Comparison of ENCODE assay signal across 28 cellular contexts in genomic region chr16:4949986-4950385, GRCh38. TPM values are rescaled to one million over a fixed set of nuclear protein-coding genes. Genes with fewer than 3 reads are reported as not detected.
"Had no signal": no experiment of that assay in that cellular context is flagged by ENCODE, and none has a peak within 500 bp of the region (broad histone marks: within the 10 kb centered on the region; RNA-seq: fewer than 3 reads in every experiment).

No MANE protein-coding gene starts in this region.

- H3K4me2 ChIP-seq: KMS-11 had no signal

- H3K27ac ChIP-seq: cardiac muscle cell, KMS-11, Peyer's patch had no signal

- H3K4me3 ChIP-seq: cardiac muscle cell, Peyer's patch had no signal

- DNase-seq: activated B cell treated with CpG ODN at 0.5 μM for 24 hours; activated CD4-positive, alpha-beta T cell treated with anti-CD3 and anti-CD28 coated beads for 1 hour; activated CD4-positive, alpha-beta T cell treated with anti-CD3 and anti-CD28 coated beads, Interleukin-2, amount 10 ng/mL, durations not matched to agents 24 days and 14 days; activated CD4-positive, alpha-beta T cell treated with anti-CD3 and anti-CD28 coated beads, Interleukin-2, amount 50 U/mL, for 48 hours; activated CD8-positive, alpha-beta memory T cell treated with anti-CD3 and anti-CD28 coated beads, Interleukin-2, amount 10 ng/mL, durations not matched to agents 7 days and 5 days; activated gamma-delta T cell; activated naive CD4-positive, alpha-beta T cell treated with anti-CD3 and anti-CD28 coated beads for 36 hours; activated T-cell treated with anti-CD3 and anti-CD28 coated beads, Interleukin-2, amount 50 U/mL, for 24 hours; amygdala; NCI-H1092; NCI-H1417; NCI-H1930; NCI-H345; NCI-H510A; NCI-H526 treated with DMSO at 0.1 percent for 48 hours; NCI-H82; Peyer's patch; SIG-M5; T-cell; T-helper 2 cell; T1000 had no signal

- ATAC-seq: activated CD8-positive, alpha-beta memory T cell treated with anti-CD3 and anti-CD28 coated beads, Interleukin-2, amount 10 ng/mL, durations not matched to agents 7 days and 5 days; activated T-helper 17 cell treated with anti-CD3 and anti-CD28 coated beads, Interleukin-2, amount 50 U/mL, for 72 hours; T-cell had no signal

- H3K27ac Mint-ChIP-seq: activated B cell treated with CpG ODN at 0.5 μM for 24 hours; activated CD4-positive, alpha-beta T cell treated with anti-CD3 and anti-CD28 coated beads, Interleukin-2, amount 10 ng/mL, durations not matched to agents 24 days and 14 days; activated CD8-positive, alpha-beta memory T cell treated with anti-CD3 and anti-CD28 coated beads, Interleukin-2, amount 10 ng/mL, durations not matched to agents 7 days and 5 days; activated naive CD4-positive, alpha-beta T cell treated with anti-CD3 and anti-CD28 coated beads for 36 hours; activated naive CD8-positive, alpha-beta T cell; activated T-cell treated with anti-CD3 and anti-CD28 coated beads, Interleukin-2, amount 50 U/mL, for 24 hours; activated T-helper 17 cell treated with anti-CD3 and anti-CD28 coated beads, Interleukin-2, amount 50 U/mL, for 72 hours; T-cell had no signal

- H3K4me3 Mint-ChIP-seq: activated B cell treated with CpG ODN at 0.5 μM for 24 hours; activated CD4-positive, alpha-beta T cell treated with anti-CD3 and anti-CD28 coated beads, Interleukin-2, amount 10 ng/mL, durations not matched to agents 24 days and 14 days; activated CD8-positive, alpha-beta memory T cell treated with anti-CD3 and anti-CD28 coated beads, Interleukin-2, amount 10 ng/mL, durations not matched to agents 7 days and 5 days; activated naive CD4-positive, alpha-beta T cell treated with anti-CD3 and anti-CD28 coated beads for 36 hours; activated naive CD8-positive, alpha-beta T cell; activated T-cell treated with anti-CD3 and anti-CD28 coated beads, Interleukin-2, amount 50 U/mL, for 24 hours; activated T-helper 17 cell treated with anti-CD3 and anti-CD28 coated beads, Interleukin-2, amount 50 U/mL, for 72 hours; T-cell had no signal

- H3K4me1 Mint-ChIP-seq: activated CD4-positive, alpha-beta T cell treated with anti-CD3 and anti-CD28 coated beads, Interleukin-2, amount 10 ng/mL, durations not matched to agents 24 days and 14 days; activated CD8-positive, alpha-beta memory T cell treated with anti-CD3 and anti-CD28 coated beads, Interleukin-2, amount 10 ng/mL, durations not matched to agents 7 days and 5 days; activated T-helper 17 cell treated with anti-CD3 and anti-CD28 coated beads, Interleukin-2, amount 50 U/mL, for 72 hours; T-cell had no signal

- H3K9ac ChIP-seq: KMS-11 had no signal

- H3K9me3 Mint-ChIP-seq: activated B cell treated with CpG ODN at 0.5 μM for 24 hours; activated CD4-positive, alpha-beta T cell treated with anti-CD3 and anti-CD28 coated beads, Interleukin-2, amount 10 ng/mL, durations not matched to agents 24 days and 14 days; activated naive CD4-positive, alpha-beta T cell treated with anti-CD3 and anti-CD28 coated beads for 36 hours; activated T-cell treated with anti-CD3 and anti-CD28 coated beads, Interleukin-2, amount 50 U/mL, for 24 hours; activated T-helper 17 cell treated with anti-CD3 and anti-CD28 coated beads, Interleukin-2, amount 50 U/mL, for 72 hours; T-cell had no signal

- H3K27me3 ChIP-seq: cardiac muscle cell, Peyer's patch had no signal

- H3K36me3 ChIP-seq: cardiac muscle cell, Peyer's patch had no signal

- H3K36me3 Mint-ChIP-seq: activated CD8-positive, alpha-beta memory T cell treated with anti-CD3 and anti-CD28 coated beads, Interleukin-2, amount 10 ng/mL, durations not matched to agents 7 days and 5 days; activated naive CD8-positive, alpha-beta T cell; brain; T-cell had no signal

- H3K9me3 ChIP-seq: Peyer's patch had no signal

RNA-seq across cellular contexts. Expression of gene SEC14L5, which starts 8.1 kb away (rescaled TPM):
- total RNA-seq: activated B cell treated with CpG ODN at 0.5 μM for 24 hours; activated CD4-positive, alpha-beta T cell treated with anti-CD3 and anti-CD28 coated beads, Interleukin-2, amount 10 ng/mL, durations not matched to agents 24 days and 14 days; activated CD8-positive, alpha-beta memory T cell treated with anti-CD3 and anti-CD28 coated beads, Interleukin-2, amount 10 ng/mL, durations not matched to agents 7 days and 5 days; activated naive CD4-positive, alpha-beta T cell treated with anti-CD3 and anti-CD28 coated beads for 36 hours; MCF 10A; OCI-LY7 had no signal

RNA-seq across cellular contexts. Expression of gene PPL, which starts 13.0 kb away (rescaled TPM):
- total RNA-seq: activated CD4-positive, alpha-beta T cell treated with anti-CD3 and anti-CD28 coated beads, Interleukin-2, amount 10 ng/mL, durations not matched to agents 24 days and 14 days; activated T-helper 17 cell treated with anti-CD3 and anti-CD28 coated beads, Interleukin-2, amount 50 U/mL, for 72 hours; OCI-LY7 had no signal
